In the genomic region with DNA sequence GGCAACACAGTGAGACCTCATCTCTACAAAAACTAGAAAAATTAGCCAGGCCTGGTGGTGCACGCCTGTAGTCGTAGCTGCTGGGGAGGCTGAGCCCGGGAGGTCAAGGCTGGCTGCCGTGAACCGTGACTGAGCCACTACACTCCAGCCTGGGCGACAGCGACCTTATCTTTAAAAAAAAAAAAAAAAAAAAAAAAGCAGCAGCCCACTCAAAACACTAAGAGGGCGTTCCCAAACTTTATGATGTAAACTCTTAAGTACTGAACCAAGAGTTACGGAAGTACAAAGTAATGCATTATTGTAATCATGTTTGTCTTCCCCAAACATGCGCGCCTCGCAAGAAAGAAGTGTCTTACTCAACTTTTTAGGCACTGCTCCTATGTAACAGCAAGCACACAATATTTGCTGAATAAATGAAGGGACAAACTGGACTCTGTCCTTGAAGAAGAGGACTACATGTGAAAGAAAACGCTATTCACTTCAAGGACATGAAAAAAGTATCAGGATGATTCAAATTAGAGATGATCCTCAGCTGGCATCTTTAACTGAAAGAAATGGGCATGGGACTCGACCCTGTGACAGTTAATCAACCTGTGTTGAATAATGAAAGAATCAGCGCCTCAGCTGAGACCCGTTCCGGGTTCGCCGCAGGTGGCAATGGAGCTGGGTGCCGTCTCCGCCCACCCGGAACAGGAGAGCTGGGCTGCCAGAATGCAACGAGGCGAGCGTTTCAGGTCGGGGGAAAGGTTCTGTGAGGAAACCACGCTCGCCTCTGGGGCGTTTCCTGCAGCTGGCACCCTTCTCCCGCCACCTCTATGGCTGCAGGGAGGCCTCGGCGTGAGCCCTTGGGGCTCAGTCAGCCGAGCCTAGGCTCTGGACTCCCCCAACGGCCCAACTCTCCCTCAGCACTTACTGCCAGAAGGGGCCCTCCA, we compare ENCODE assay signal across 8 cellular contexts. TPM values are rescaled to one million over a fixed set of nuclear protein-coding genes. Genes with fewer than 3 reads are reported as not detected.
DNase-seq lines count a peak whose midpoint lies in the region; ATAC-seq, FAIRE-seq and TF ChIP-seq lines count a peak whose summit lies in the region.

No MANE protein-coding gene starts in this region.

- POLR2A ChIA-PET in HepG2 (lab: Yijun Ruan, JAX), result interaction anchor here (0.7 to 4.2 kb wide), 21 partner anchors 8 to 250 kb away, joined by 3 to 115 read pairs (median 5); partner anchors contain the start of genes B2M, EIF3J, PATL2 and TRIM69

- TF ChIP-seq RAD21 in HepG2 (CRISPR knock-in tag; IDR thresholded peaks at IDR 0.05), result no peak

- peak in 1 of 2 experiments; percentile 67; a peak in 1 of 4 replicates for TF ChIP-seq POLR2A in HepG2 (IDR thresholded peaks at IDR 0.05; ENCODE audit: insufficient read depth in 1 of 2, low read depth in 2 of 2, low read length in 2 of 2)

- H3K9me3 ChIP-seq in HepG2 (ENCODE audit: low read length), result no peaks in the 10 kb centered on the region

- H3K79me2 ChIP-seq in HepG2 (ENCODE audit: insufficient read depth, low read length), result peaks cover 14% of the 10 kb centered on the region

- under 1% methylated on average over 23 of the region's 34 CpGs for WGBS in HepG2 (ENCODE audit: low lambda C conversion rate)

- peak overlapping the region; percentile 88 for H3K4me2 ChIP-seq in HepG2 (ENCODE audit: low read depth, low read length)

- no peaks in the 10 kb centered on the region; a peak in 1 of 5 replicates for H3K27me3 ChIP-seq in HepG2 (ENCODE audit: control insufficient read depth in 1 of 2, insufficient read depth in 2 of 2, low read length in 2 of 2)

- H3K36me3 ChIP-seq in HepG2 (replicated peaks in 1 of 2; ENCODE audit: control insufficient read depth in 1 of 2, insufficient read depth in 2 of 2, low read length in 2 of 2), result 0 out of 5 replicates have a peak, but pooled peaks cover 0 to 10% of the 10 kb centered on the region in 2 experiments

- no peak for TF ChIP-seq EP300 in HepG2 (IDR thresholded peaks at IDR 0.05; ENCODE audit: low read depth in 2 of 2, low read length in 2 of 2)
- no peak for TF ChIP-seq EP300 in HepG2 (CRISPR knock-in tag; IDR thresholded peaks at IDR 0.05; ENCODE audit: borderline replicate concordance)

- in situ Hi-C loops in HepG2 (cut with HindIII; ENCODE audit: extremely low pct_ligation_motif_present, low pct_unique_long_range_greater_than_20kb), result loop anchor here (5.0 kb wide), 1 partner anchor 75 kb away; the partner anchor contains the start of gene TRIM69

- peak overlapping the region; percentile 89 for H3K27ac ChIP-seq in HepG2 (ENCODE audit: extremely low read length, insufficient read depth, low read length)

- peak overlapping the region; percentile 22 for H2AFZ ChIP-seq in HepG2 (ENCODE audit: low read length)

- peak; percentile 28 for FAIRE-seq in HepG2 (lab: Jason Lieb, UNC)

- H3K4me1 ChIP-seq in HepG2 (ENCODE audit: insufficient read depth, low read length), result peaks cover 20% of the 10 kb centered on the region

- peak; percentile 75 for DNase-seq in DMS 273 (lab: John Stamatoyannopoulos, UW; ENCODE audit: unreplicated experiment)
- no peak for DNase-seq in DMS 273 treated with DMSO at 0.1 percent for 48 hours (lab: John Stamatoyannopoulos, UW)
- peak; percentile 28 for DNase-seq in NCI-H2171 (lab: John Stamatoyannopoulos, UW)
- DNase-seq in activated CD4-positive, alpha-beta T cell treated with anti-CD3 and anti-CD28 coated beads for 24 hours (ENCODE audit: low read depth in 2 of 2), result peak; percentile 61 to 63
- peak; percentile 74 for DNase-seq in choroid plexus epithelial cell (ENCODE audit: low read depth)
- peak; percentile 61 for DNase-seq in HepG2 (ENCODE audit: low spot score)
- peak; percentile 67 to 83 for DNase-seq in stimulated activated CD4-positive, alpha-beta T cell treated with anti-CD3 and anti-CD28 coated beads, Interleukin-4, amount 100 ng/mL, for 4 hours

- TF ChIP-seq CTCF in choroid plexus epithelial cell (conservative IDR thresholded peaks at IDR 0.05; ENCODE audit: low read depth, low read length) (no peak), HepG2 (CRISPR knock-in tag; IDR thresholded peaks at IDR 0.05) (no peak)

- peak; percentile 40 for ATAC-seq in HG02973 (IDR thresholded peaks at IDR 0.05; ENCODE audit: unreplicated experiment)
- peak; percentile 85 for ATAC-seq in HepG2

- no peaks in the 10 kb centered on the region for H4K20me1 ChIP-seq in HepG2 (ENCODE audit: insufficient read depth, low read length)

- H3K9ac ChIP-seq in HepG2 (ENCODE audit: insufficient read depth, low read depth, low read length), result peak overlapping the region; percentile 87

- TSS peak; percentile 81 for BruUV-seq in HepG2 (replicated peaks; lab: Mats Ljungman, UMichigan)

- H3K4me3 ChIP-seq in choroid plexus epithelial cell (ENCODE audit: low read depth, low read length) (peak overlapping the region; percentile 81), HepG2 (replicated peaks in 1 of 3; ENCODE audit: insufficient read depth in 1 of 3, low read depth in 2 of 3, low read length in 3 of 3) (peak overlapping the region; percentile 79 to 87 (median 83))

- CTCF ChIA-PET in HepG2 (lab: Yijun Ruan, JAX; ENCODE audit: low intra/inter-chr PET ratio, low total read pairs), result interaction anchor here (2.6 kb wide), 1 partner anchor 76 kb away, joined by 20 read pairs; no protein-coding TSS in a partner anchor

- intact Hi-C loops in HepG2 (cut with micrococcal nuclease; ENCODE audit: unreplicated experiment), result loop anchor here (1.0 to 2.0 kb wide), 3 partner anchors 48 to 76 kb away; partner anchors contain the start of genes B2M and PATL2

RNA-seq across cellular contexts. Expression of gene SPG11, which starts 0.7 kb away (rescaled TPM):
- total RNA-seq in HepG2 (2016; rRNA removed; fragmentation: Illumina TruSeq; extraction: Trizol), result 31.5 and 35.0 TPM in 2 replicates
- 17.8 and 19.8 TPM in 2 replicates for total RNA-seq in HepG2 (2016; cell fraction: cytosol; rRNA removed; fragmentation: Illumina TruSeq; extraction: Trizol; ENCODE audit: low read depth)
- 35.7 and 36.6 TPM in 2 replicates for total RNA-seq in HepG2 (2016; cell fraction: insoluble cytoplasmic fraction; rRNA removed; fragmentation: Illumina TruSeq; extraction: Trizol)
- 18.9 and 19.7 TPM in 2 replicates for total RNA-seq in HepG2 (2016; cell fraction: membrane; rRNA removed; fragmentation: Illumina TruSeq; extraction: Trizol)
- total RNA-seq in HepG2 (2016; cell fraction: nucleus; rRNA removed; fragmentation: Illumina TruSeq; extraction: Trizol), result 39.3 and 47.3 TPM in 2 replicates
- polyA plus RNA-seq in HepG2 (2011; rRNA removed), result 40.7 and 44.5 TPM in 2 replicates
- 26.2 and 28.9 TPM in 2 replicates for polyA plus RNA-seq in HepG2 (2011; cell fraction: cytosol; rRNA removed)
- polyA plus RNA-seq in HepG2 (2011; cell fraction: nucleus; rRNA removed), result 52.6 and 61.8 TPM in 2 replicates
- 19.4 and 21.0 TPM in 2 replicates for polyA plus RNA-seq in HepG2 (2012)
- polyA plus RNA-seq in HepG2 (2016; cell fraction: cytosol; fragmentation: Illumina TruSeq; extraction: Trizol; ENCODE audit: low read depth), result 1.7 and 2.1 TPM in 2 replicates
- polyA plus RNA-seq in HepG2 (2016; cell fraction: insoluble cytoplasmic fraction; fragmentation: Illumina TruSeq; extraction: Trizol; ENCODE audit: low read depth), result 26.2 and 26.5 TPM in 2 replicates
- 3.5 and 4.5 TPM in 2 replicates for polyA plus RNA-seq in HepG2 (2016; cell fraction: membrane; fragmentation: Illumina TruSeq; extraction: Trizol; ENCODE audit: low read depth)
- 47.3 and 52.3 TPM in 2 replicates for polyA plus RNA-seq in HepG2 (2016; cell fraction: nucleus; fragmentation: Illumina TruSeq; extraction: Trizol; ENCODE audit: insufficient read depth, low read depth)
- 115 and 186 TPM in 2 replicates for polyA minus RNA-seq in HepG2 (2011; rRNA and poly(A)+ RNA removed; ENCODE audit: low replicate concordance)
- 24.8 and 26.5 TPM in 2 replicates for polyA minus RNA-seq in HepG2 (2011; cell fraction: cytosol; rRNA and poly(A)+ RNA removed)
- polyA minus RNA-seq in HepG2 (2011; cell fraction: nucleus; rRNA and poly(A)+ RNA removed), result 93.0 and 127 TPM in 2 replicates

RNA-seq across cellular contexts. Expression of gene PATL2, which starts 48.4 kb away (rescaled TPM):
- 0.15 TPM in 1 of 2 replicates, not detected in the other for total RNA-seq in HepG2 (2016; rRNA removed; fragmentation: Illumina TruSeq; extraction: Trizol)
- total RNA-seq in HepG2 (2016; cell fraction: cytosol; rRNA removed; fragmentation: Illumina TruSeq; extraction: Trizol; ENCODE audit: low read depth), result 0.30 TPM in 1 of 2 replicates, not detected in the other
- 0.11 and 0.30 TPM in 2 replicates for total RNA-seq in HepG2 (2016; cell fraction: insoluble cytoplasmic fraction; rRNA removed; fragmentation: Illumina TruSeq; extraction: Trizol)
- total RNA-seq in HepG2 (2016; cell fraction: membrane; rRNA removed; fragmentation: Illumina TruSeq; extraction: Trizol), result 0.14 TPM in 1 of 2 replicates, not detected in the other
- 0.71 TPM in 1 of 2 replicates, not detected in the other for total RNA-seq in HepG2 (2016; cell fraction: nucleus; rRNA removed; fragmentation: Illumina TruSeq; extraction: Trizol)
- polyA plus RNA-seq in HepG2 (2011; rRNA removed), result 0.37 and 0.53 TPM in 2 replicates
- 0.11 and 0.32 TPM in 2 replicates for polyA plus RNA-seq in HepG2 (2011; cell fraction: cytosol; rRNA removed)
- 2.6 TPM in 2 replicates for polyA plus RNA-seq in HepG2 (2011; cell fraction: nucleus; rRNA removed)
- 0.44 and 0.49 TPM in 2 replicates for polyA plus RNA-seq in HepG2 (2012)
- 0.24 TPM in 1 of 2 replicates, not detected in the other for polyA plus RNA-seq in HepG2 (2016; cell fraction: cytosol; fragmentation: Illumina TruSeq; extraction: Trizol; ENCODE audit: low read depth)
- polyA plus RNA-seq in HepG2 (2016; cell fraction: insoluble cytoplasmic fraction; fragmentation: Illumina TruSeq; extraction: Trizol; ENCODE audit: low read depth), result 0.27 TPM in 1 of 2 replicates, not detected in the other
- polyA plus RNA-seq in HepG2 (2016; cell fraction: membrane; fragmentation: Illumina TruSeq; extraction: Trizol; ENCODE audit: low read depth), result 0.09 TPM in 1 of 2 replicates, not detected in the other
- polyA plus RNA-seq in HepG2 (2016; cell fraction: nucleus; fragmentation: Illumina TruSeq; extraction: Trizol; ENCODE audit: insufficient read depth, low read depth), result 0.56 and 1.5 TPM in 2 replicates
- polyA minus RNA-seq in HepG2 (2011; rRNA and poly(A)+ RNA removed; ENCODE audit: low replicate concordance), result 1.1 TPM in 1 of 2 replicates, not detected in the other
- polyA minus RNA-seq in HepG2 (2011; cell fraction: cytosol; rRNA and poly(A)+ RNA removed), result not detected in 2 replicates
- polyA minus RNA-seq in HepG2 (2011; cell fraction: nucleus; rRNA and poly(A)+ RNA removed), result 0.39 and 1.5 TPM in 2 replicates

RNA-seq across cellular contexts. Expression of gene B2M, which starts 48.6 kb away (rescaled TPM):
- total RNA-seq in HepG2 (2016; rRNA removed; fragmentation: Illumina TruSeq; extraction: Trizol), result 530 and 784 TPM in 2 replicates
- 119 and 125 TPM in 2 replicates for total RNA-seq in HepG2 (2016; cell fraction: cytosol; rRNA removed; fragmentation: Illumina TruSeq; extraction: Trizol; ENCODE audit: low read depth)
- total RNA-seq in HepG2 (2016; cell fraction: insoluble cytoplasmic fraction; rRNA removed; fragmentation: Illumina TruSeq; extraction: Trizol), result 505 and 836 TPM in 2 replicates
- 137 and 145 TPM in 2 replicates for total RNA-seq in HepG2 (2016; cell fraction: membrane; rRNA removed; fragmentation: Illumina TruSeq; extraction: Trizol)
- total RNA-seq in HepG2 (2016; cell fraction: nucleus; rRNA removed; fragmentation: Illumina TruSeq; extraction: Trizol), result 527 and 591 TPM in 2 replicates
- polyA plus RNA-seq in HepG2 (2011; rRNA removed), result 754 and 857 TPM in 2 replicates
- polyA plus RNA-seq in HepG2 (2011; cell fraction: cytosol; rRNA removed), result 1,404 and 3,087 TPM in 2 replicates
- 194 and 300 TPM in 2 replicates for polyA plus RNA-seq in HepG2 (2011; cell fraction: nucleus; rRNA removed)
- polyA plus RNA-seq in HepG2 (2012), result 589 and 873 TPM in 2 replicates
- 135 and 139 TPM in 2 replicates for polyA plus RNA-seq in HepG2 (2016; cell fraction: cytosol; fragmentation: Illumina TruSeq; extraction: Trizol; ENCODE audit: low read depth)
- polyA plus RNA-seq in HepG2 (2016; cell fraction: insoluble cytoplasmic fraction; fragmentation: Illumina TruSeq; extraction: Trizol; ENCODE audit: low read depth), result 442 and 475 TPM in 2 replicates
- 123 and 125 TPM in 2 replicates for polyA plus RNA-seq in HepG2 (2016; cell fraction: membrane; fragmentation: Illumina TruSeq; extraction: Trizol; ENCODE audit: low read depth)
- polyA plus RNA-seq in HepG2 (2016; cell fraction: nucleus; fragmentation: Illumina TruSeq; extraction: Trizol; ENCODE audit: insufficient read depth, low read depth), result 916 and 917 TPM in 2 replicates
- polyA minus RNA-seq in HepG2 (2011; rRNA and poly(A)+ RNA removed; ENCODE audit: low replicate concordance), result 191 and 793 TPM in 2 replicates
- 308 and 333 TPM in 2 replicates for polyA minus RNA-seq in HepG2 (2011; cell fraction: cytosol; rRNA and poly(A)+ RNA removed)
- polyA minus RNA-seq in HepG2 (2011; cell fraction: nucleus; rRNA and poly(A)+ RNA removed), result 168 and 193 TPM in 2 replicates
